18 cellular contexts compared by ENCODE assay signal in the genomic region with DNA sequence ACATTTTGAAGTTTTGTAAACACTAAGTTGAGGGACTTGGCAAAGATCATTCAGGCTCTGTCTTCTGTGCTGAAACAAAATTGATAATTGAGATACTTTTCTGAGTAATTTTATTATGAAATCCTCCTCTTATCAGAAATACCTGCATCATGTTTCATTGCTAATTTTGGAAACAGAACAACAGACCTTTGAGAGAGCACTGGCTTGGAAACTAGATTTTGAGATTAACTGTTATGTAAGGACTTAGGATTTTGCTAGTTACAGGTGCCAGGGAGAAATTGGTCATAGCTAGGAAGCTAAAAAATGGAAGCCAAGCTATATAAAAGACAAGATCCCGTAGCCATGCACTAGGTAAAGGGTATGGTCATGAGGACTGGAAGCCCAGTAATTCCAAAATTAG.
"Had no signal": no experiment of that assay in that cellular context is flagged by ENCODE, and none has a peak within 500 bp of the region (broad histone marks: within the 10 kb centered on the region; RNA-seq: fewer than 3 reads in every experiment).

No MANE protein-coding gene starts in this region.

- FAIRE-seq: keratinocyte, small intestine had no signal

- DNase-seq: effector memory CD8-positive, alpha-beta T cell; esophagus squamous epithelium; foreskin keratinocyte; immature natural killer cell; left ventricle myocardium inferior; mesenchymal stem cell; midbrain; posterior cingulate gyrus; small intestine; stimulated activated CD4-positive, alpha-beta T cell treated with anti-CD3 and anti-CD28 coated beads, Interleukin-12 subunit alpha, Interleukin-12 subunit beta, amount 100 ng/mL, for 4 hours; stimulated activated naive CD4-positive, alpha-beta T cell; stomach; substantia nigra had no signal

- H3K4me3 ChIP-seq: esophagus squamous epithelium, left ventricle myocardium inferior, lung, right atrium auricular region, stomach, thoracic aorta had no signal

- H3K27ac ChIP-seq: esophagus squamous epithelium, foreskin keratinocyte, left ventricle myocardium inferior, right atrium auricular region, stomach, thoracic aorta had no signal

- H3K9me3 ChIP-seq: esophagus squamous epithelium, left ventricle myocardium inferior, right atrium auricular region, stomach, thoracic aorta had no signal

- H3K36me3 ChIP-seq: esophagus squamous epithelium, left ventricle myocardium inferior, right atrium auricular region, stomach, thoracic aorta had no signal

- ATAC-seq: effector memory CD8-positive, alpha-beta T cell; foreskin keratinocyte; natural killer cell treated with Interleukin-12 subunit alpha and Interleukin-12 subunit beta and Interleukin-15 and Interleukin-18, amount 100 ng/mL, for 72 hours had no signal

- H3K27me3 ChIP-seq: esophagus squamous epithelium, foreskin keratinocyte, right atrium auricular region, stomach had no signal
